In the genomic region with DNA sequence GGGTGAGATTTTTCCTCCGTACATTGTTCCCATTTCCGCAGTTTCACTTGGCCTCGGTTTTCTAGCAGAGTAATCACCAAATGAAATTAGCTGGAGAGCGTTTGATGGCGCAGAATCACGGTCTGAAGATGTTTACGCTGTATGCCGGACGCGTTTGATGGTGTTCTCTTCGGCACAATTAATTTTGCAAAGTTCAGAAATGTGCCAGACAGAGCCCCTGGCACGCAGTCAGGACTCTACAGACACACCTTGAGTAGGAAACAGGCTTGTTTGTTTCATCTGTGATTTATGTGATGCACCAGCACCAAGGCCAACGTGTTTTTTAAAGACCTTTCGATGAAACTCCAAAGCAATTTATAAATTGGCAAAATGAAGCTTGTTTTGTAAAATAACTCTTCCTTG, we compare ENCODE assay signal across 8 cellular contexts. TPM values are rescaled to one million over a fixed set of nuclear protein-coding genes. Genes with fewer than 3 reads are reported as not detected.
DNase-seq lines count a peak whose midpoint lies in the region; ATAC-seq and TF ChIP-seq lines count a peak whose summit lies in the region.

No MANE protein-coding gene starts in this region.

- TF ChIP-seq RAD21 in HCT116 (IDR thresholded peaks at IDR 0.05; ENCODE audit: low read depth) = no peak

- no peaks in the 10 kb centered on the region for H3K9me3 Mint-ChIP-seq in activated CD8-positive, alpha-beta T cell treated with anti-CD3 and anti-CD28 coated beads for 36 hours

- H3K4me1 ChIP-seq in HCT116 (ENCODE audit: control insufficient read depth in 1 of 2, insufficient read depth in 2 of 2, low read length in 2 of 2) = peaks cover 0 to 14% of the 10 kb centered on the region in 2 experiments; a peak in 3 of 4 replicates
- peaks cover 64% of the 10 kb centered on the region for H3K4me1 ChIP-seq in left ventricle myocardium inferior

- peaks cover 65% of the 10 kb centered on the region for H3K27me3 Mint-ChIP-seq in activated CD8-positive, alpha-beta T cell treated with anti-CD3 and anti-CD28 coated beads for 36 hours

- H3K4me1 Mint-ChIP-seq in activated CD8-positive, alpha-beta T cell treated with anti-CD3 and anti-CD28 coated beads for 36 hours (ENCODE audit: low read depth) = peaks cover 9% of the 10 kb centered on the region

- intact Hi-C loops in HCT116 (cut with micrococcal nuclease) (no loop called here), left ventricle myocardium inferior (cut with micrococcal nuclease) (loop anchor here (5.0 to 10.0 kb wide), 2 partner anchors 35 to 107 kb away; no protein-coding TSS in a partner anchor)
- intact Hi-C loops in activated CD8-positive, alpha-beta T cell treated with anti-CD3 and anti-CD28 coated beads for 36 hours (cut with micrococcal nuclease) = no loop called here

- DNase-seq in HCT116 (ENCODE audit: low read depth, low spot score) (no peak), left ventricle myocardium inferior (no peak), skeletal muscle cell (ENCODE audit: low read depth) (no peak), kidney tubule cell (ENCODE audit: low spot score) (no peak), NCI-H524 treated with DMSO at 0.1 percent for 48 hours (lab: John Stamatoyannopoulos, UW) (no peak)
- DNase-seq in activated CD8-positive, alpha-beta T cell treated with anti-CD3 and anti-CD28 coated beads for 36 hours = no peak
- DNase-seq in activated CD4-positive, CD25-positive, alpha-beta regulatory T cell treated with anti-CD3 and anti-CD28 coated beads, Interleukin-2, amount 50 U/mL, for 72 hours = no peak

- no peaks in the 10 kb centered on the region for H3K79me2 ChIP-seq in HCT116 (ENCODE audit: insufficient read depth, low read length)

- H3K36me3 ChIP-seq in HCT116 (ENCODE audit: control insufficient read depth in 1 of 2, insufficient read depth in 2 of 2, low read length in 2 of 2) (no peaks in the 10 kb centered on the region), left ventricle myocardium inferior (no peaks in the 10 kb centered on the region)

- H3K36me3 Mint-ChIP-seq in activated CD8-positive, alpha-beta T cell treated with anti-CD3 and anti-CD28 coated beads for 36 hours (ENCODE audit: low read depth) = no peaks in the 10 kb centered on the region

- H3K4me3 ChIP-seq in HCT116 (replicated peaks in 1 of 2; ENCODE audit: low read depth in 1 of 2, low read length in 2 of 2) (peak overlapping the region; percentile 46 to 57), left ventricle myocardium inferior (peak overlapping the region; percentile 87), skeletal muscle cell (ENCODE audit: low read depth, low read length) (peak overlapping the region; percentile 82)

- no peaks in the 10 kb centered on the region for H4K20me1 ChIP-seq in HCT116 (ENCODE audit: insufficient read depth)

- H3K27ac ChIP-seq in HCT116 (ENCODE audit: low read depth, low read length) (peak overlapping the region; percentile 59; the same call in 1 of the 2 replicates), left ventricle myocardium inferior (replicated peaks) (peak overlapping the region; percentile 99)

- CTCF ChIA-PET in HCT116 (lab: Charles Lee) = interaction anchor here (1.3 kb wide), 1 partner anchor 116 kb away, joined by 7 read pairs; no protein-coding TSS in a partner anchor
- CTCF ChIA-PET in activated CD8-positive, alpha-beta T cell treated with anti-CD3 and anti-CD28 coated beads for 36 hours (lab: Charles Lee) = interaction anchor here (0.7 to 0.9 kb wide), 2 partner anchors 18 to 116 kb away, joined by 3 read pairs; no protein-coding TSS in a partner anchor

- H3K4me3 Mint-ChIP-seq in activated CD8-positive, alpha-beta T cell treated with anti-CD3 and anti-CD28 coated beads for 36 hours = peak overlapping the region; percentile 71

- H3K9me3 ChIP-seq in HCT116 (ENCODE audit: control insufficient read depth in 1 of 2, insufficient read depth in 1 of 2, low read depth in 1 of 2, low read length in 2 of 2) (no peaks in the 10 kb centered on the region), left ventricle myocardium inferior (replicated peaks) (no peaks in the 10 kb centered on the region)

- peak overlapping the region; percentile 53 for H3K9ac ChIP-seq in HCT116 (ENCODE audit: low read length)

- BruUV-seq in HCT116 (replicated peaks; lab: Mats Ljungman, UMichigan) = TSS peak; percentile 79

- no peak for TF ChIP-seq POLR2A in HCT116 (IDR thresholded peaks at IDR 0.05; ENCODE audit: borderline replicate concordance, extremely low read depth, insufficient read depth, insufficient read length)

- H3K9me2 ChIP-seq in HCT116 (ENCODE audit: insufficient read depth) = no peaks in the 10 kb centered on the region

- H3K4me2 ChIP-seq in HCT116 (ENCODE audit: low read length) = peak overlapping the region; percentile 82

- H3K27me3 ChIP-seq in HCT116 (ENCODE audit: insufficient read depth, low read length) = no peaks in the 10 kb centered on the region
- H3K27me3 ChIP-seq in left ventricle myocardium inferior (ENCODE audit: low read depth) = no peaks in the 10 kb centered on the region

- RAD21 ChIA-PET in HCT116 (lab: Charles Lee; ENCODE audit: low non-redundant PET in 1 of 2, low total read pairs in 2 of 2, uncharacterized antibody in 2 of 2, unreplicated experiment in 2 of 2) = no interaction called here

- ATAC-seq in HCT116 (no peak), GM19328 (IDR thresholded peaks at IDR 0.05; ENCODE audit: unreplicated experiment) (no peak)
- no peak for ATAC-seq in activated CD8-positive, alpha-beta T cell treated with anti-CD3 and anti-CD28 coated beads for 36 hours

- no peak overlapping the region for H3K27ac Mint-ChIP-seq in activated CD8-positive, alpha-beta T cell treated with anti-CD3 and anti-CD28 coated beads for 36 hours

- TF ChIP-seq CTCF in HCT116 (IDR thresholded peaks at IDR 0.05 in 2 of 3, conservative IDR thresholded peaks at IDR 0.05 in 1 of 3; ENCODE audit: borderline replicate concordance in 1 of 3, insufficient read depth in 1 of 3, low read depth in 2 of 3, low read length in 2 of 3) (no peak), left ventricle myocardium inferior (IDR thresholded peaks at IDR 0.05; ENCODE audit: borderline replicate concordance) (no peak)
- no peak for TF ChIP-seq CTCF in activated CD8-positive, alpha-beta T cell treated with anti-CD3 and anti-CD28 coated beads for 36 hours (IDR thresholded peaks at IDR 0.05)

- peak overlapping the region; percentile 78 for H2AFZ ChIP-seq in HCT116 (ENCODE audit: low read depth, low read length, poor library complexity, severe bottlenecking)

- POLR2A ChIA-PET in HCT116 (lab: Charles Lee) = no interaction called here
- POLR2A ChIA-PET in activated CD8-positive, alpha-beta T cell treated with anti-CD3 and anti-CD28 coated beads for 36 hours (lab: Charles Lee) = no interaction called here

TF ChIP-seq in HCT116, 20 proteins besides CTCF, POLR2A, EP300 and RAD21:
- no peak for TF ChIP-seq TCF7L2 (IDR thresholded peaks at IDR 0.05; ENCODE audit: borderline replicate concordance, extremely low read depth, insufficient read depth, insufficient read length)
- TF ChIP-seq JUND (IDR thresholded peaks at IDR 0.05) = no peak
- TF ChIP-seq, protein P1, sequence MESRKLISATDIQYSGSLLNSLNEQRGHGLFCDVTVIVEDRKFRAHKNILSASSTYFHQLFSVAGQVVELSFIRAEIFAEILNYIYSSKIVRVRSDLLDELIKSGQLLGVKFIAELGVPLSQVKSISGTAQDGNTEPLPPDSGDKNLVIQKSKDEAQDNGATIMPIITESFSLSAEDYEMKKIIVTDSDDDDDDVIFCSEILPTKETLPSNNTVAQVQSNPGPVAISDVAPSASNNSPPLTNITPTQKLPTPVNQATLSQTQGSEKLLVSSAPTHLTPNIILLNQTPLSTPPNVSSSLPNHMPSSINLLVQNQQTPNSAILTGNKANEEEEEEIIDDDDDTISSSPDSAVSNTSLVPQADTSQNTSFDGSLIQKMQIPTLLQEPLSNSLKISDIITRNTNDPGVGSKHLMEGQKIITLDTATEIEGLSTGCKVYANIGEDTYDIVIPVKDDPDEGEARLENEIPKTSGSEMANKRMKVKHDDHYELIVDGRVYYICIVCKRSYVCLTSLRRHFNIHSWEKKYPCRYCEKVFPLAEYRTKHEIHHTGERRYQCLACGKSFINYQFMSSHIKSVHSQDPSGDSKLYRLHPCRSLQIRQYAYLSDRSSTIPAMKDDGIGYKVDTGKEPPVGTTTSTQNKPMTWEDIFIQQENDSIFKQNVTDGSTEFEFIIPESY (IDR thresholded peaks at IDR 0.05; ENCODE audit: extremely low read depth, insufficient replicate concordance, low read length) = no peak
- TF ChIP-seq EZH2phosphoT487 (IDR thresholded peaks at IDR 0.05; ENCODE audit: borderline replicate concordance) = no peak
- no peak for TF ChIP-seq ELF1 (IDR thresholded peaks at IDR 0.05; ENCODE audit: borderline replicate concordance, low read depth)
- TF ChIP-seq, protein P2, sequence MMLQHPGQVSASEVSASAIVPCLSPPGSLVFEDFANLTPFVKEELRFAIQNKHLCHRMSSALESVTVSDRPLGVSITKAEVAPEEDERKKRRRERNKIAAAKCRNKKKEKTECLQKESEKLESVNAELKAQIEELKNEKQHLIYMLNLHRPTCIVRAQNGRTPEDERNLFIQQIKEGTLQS (IDR thresholded peaks at IDR 0.05) = no peak
- TF ChIP-seq EZH2 (IDR thresholded peaks at IDR 0.05) = no peak
- TF ChIP-seq CBX3 (IDR thresholded peaks at IDR 0.05; ENCODE audit: low read depth) = no peak
- TF ChIP-seq EGR1 (IDR thresholded peaks at IDR 0.05; ENCODE audit: low read depth) = no peak
- no peak for TF ChIP-seq POLR2AphosphoS5 (IDR thresholded peaks at IDR 0.05; ENCODE audit: low read depth, low read length)

RNA-seq across cellular contexts. Expression of gene LIFR, which starts 0.9 kb away (rescaled TPM):
- total RNA-seq in HCT116 (2021; ENCODE audit: unreplicated experiment) = 10.6 TPM
- 1.4 and 2.1 TPM in 2 replicates for polyA plus RNA-seq in HCT116 (2012)
- not detected for total RNA-seq in activated CD8-positive, alpha-beta T cell treated with anti-CD3 and anti-CD28 coated beads for 36 hours
- 45.8 TPM for total RNA-seq in left ventricle myocardium inferior

Comparison
In these comparisons a context has a peak if more than half of its experiments do, and no peak if none do; other contexts are left out.
1. RNA of gene LIFR, which starts 0.9 kb away (total RNA-seq): 45.8 TPM in left ventricle myocardium inferior (single experiment) and 10.6 TPM in HCT116 (single experiment); not detected in activated CD8-positive, alpha-beta T cell treated with anti-CD3 and anti-CD28 coated beads for 36 hours; every median in the first group is over 10 times any median in the second.
2. Peak in every context shown above with its lines, with median percentiles within 50 percentile points of each other: H3K4me3 ChIP-seq.